In the genomic region with DNA sequence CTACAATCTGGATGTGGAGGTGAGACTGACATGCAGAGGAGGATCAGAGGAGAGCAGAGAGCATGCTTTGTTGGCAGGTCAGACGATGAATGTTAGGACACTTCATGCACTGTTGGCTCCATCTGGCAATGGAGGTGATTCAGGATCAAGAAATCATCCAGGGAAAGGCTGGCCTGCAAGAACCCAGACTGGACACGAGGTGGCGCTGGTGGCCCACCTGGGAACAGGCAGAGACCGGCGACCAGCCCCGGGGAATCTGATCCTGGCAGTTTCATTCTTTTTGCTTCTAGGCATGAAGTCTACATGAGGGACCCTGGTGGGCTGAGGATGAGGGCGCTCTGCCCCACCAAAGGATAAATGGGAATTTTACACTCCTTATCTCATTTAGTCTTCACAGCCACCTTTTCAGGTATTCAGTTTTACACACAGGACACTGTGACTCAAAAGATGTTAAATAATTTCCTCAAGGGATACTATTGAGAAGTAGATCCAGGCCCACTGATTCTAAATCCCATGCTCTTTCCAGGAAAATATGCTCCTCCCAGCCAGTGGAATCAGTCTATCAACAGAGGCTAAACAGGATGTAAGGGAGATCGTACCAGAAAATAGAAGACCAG, we compare ENCODE assay signal across 1 cellular context.
A peak's percentile ranks its signal among the peaks of the same experiment; 100 is the strongest.
TF ChIP-seq lines count a peak whose summit lies in the region.

No MANE protein-coding gene starts in this region.

TF ChIP-seq in H1, 55 proteins besides CTCF, POLR2A, EP300 and RAD21 (continued from another document):
- TF ChIP-seq, protein P1, sequence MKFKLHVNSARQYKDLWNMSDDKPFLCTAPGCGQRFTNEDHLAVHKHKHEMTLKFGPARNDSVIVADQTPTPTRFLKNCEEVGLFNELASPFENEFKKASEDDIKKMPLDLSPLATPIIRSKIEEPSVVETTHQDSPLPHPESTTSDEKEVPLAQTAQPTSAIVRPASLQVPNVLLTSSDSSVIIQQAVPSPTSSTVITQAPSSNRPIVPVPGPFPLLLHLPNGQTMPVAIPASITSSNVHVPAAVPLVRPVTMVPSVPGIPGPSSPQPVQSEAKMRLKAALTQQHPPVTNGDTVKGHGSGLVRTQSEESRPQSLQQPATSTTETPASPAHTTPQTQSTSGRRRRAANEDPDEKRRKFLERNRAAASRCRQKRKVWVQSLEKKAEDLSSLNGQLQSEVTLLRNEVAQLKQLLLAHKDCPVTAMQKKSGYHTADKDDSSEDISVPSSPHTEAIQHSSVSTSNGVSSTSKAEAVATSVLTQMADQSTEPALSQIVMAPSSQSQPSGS (IDR thresholded peaks at IDR 0.05; ENCODE audit: low read length), result no peak
- TF ChIP-seq ASH2L (IDR thresholded peaks at IDR 0.05; ENCODE audit: low read length) (no peak), BRCA1 (IDR thresholded peaks at IDR 0.05; ENCODE audit: low read depth, low read length) (no peak), SIRT6 (IDR thresholded peaks at IDR 0.05; ENCODE audit: low read length) (no peak), SIN3A (conservative IDR thresholded peaks at IDR 0.05 in 1 of 2, IDR thresholded peaks at IDR 0.05 in 1 of 2; ENCODE audit: low read depth in 1 of 2, low read length in 2 of 2) (0 out of 4 replicates have a peak, but pooled peaks of 1 of the 2 experiments have one; percentile 18), CREB1 (IDR thresholded peaks at IDR 0.05) (no peak)
- TF ChIP-seq, protein P2, sequence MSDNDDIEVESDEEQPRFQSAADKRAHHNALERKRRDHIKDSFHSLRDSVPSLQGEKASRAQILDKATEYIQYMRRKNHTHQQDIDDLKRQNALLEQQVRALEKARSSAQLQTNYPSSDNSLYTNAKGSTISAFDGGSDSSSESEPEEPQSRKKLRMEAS (IDR thresholded peaks at IDR 0.05), result no peak
